ENCODE assay signal across 9 cellular contexts in genomic region chr18:37254256-37254880, GRCh38.
DNase-seq lines count a peak whose midpoint lies in the region; ATAC-seq lines count a peak whose summit lies in the region.
"Had no signal": no experiment of that assay in that cellular context is flagged by ENCODE, and none has a peak within 500 bp of the region (broad histone marks: within the 10 kb centered on the region; RNA-seq: fewer than 3 reads in every experiment).

No MANE protein-coding gene starts in this region.

- peak overlapping the region; percentile 61; the same call in 1 of the 2 replicates for H3K4me3 ChIP-seq in ACC112 (ENCODE audit: low read depth, low read length)
- no peak overlapping the region for H3K4me3 ChIP-seq in naive thymus-derived CD4-positive, alpha-beta T cell (ENCODE audit: low read length)

- peaks cover 88% of the 10 kb centered on the region for H3K27me3 ChIP-seq in ACC112 (ENCODE audit: insufficient read depth, low read length)
- no peaks in the 10 kb centered on the region for H3K27me3 ChIP-seq in naive thymus-derived CD4-positive, alpha-beta T cell (ENCODE audit: control insufficient read depth in 2 of 2, insufficient read depth in 2 of 2, low read length in 2 of 2)

- H3K4me1 Mint-ChIP-seq in naive thymus-derived CD4-positive, alpha-beta T cell: peaks cover 0 to 17% (median 9%) of the 10 kb centered on the region in 7 donors

- POLR2A ChIA-PET in naive thymus-derived CD4-positive, alpha-beta T cell (lab: Charles Lee): no interaction called here

- H3K4me1 ChIP-seq in ACC112 (ENCODE audit: control insufficient read depth, insufficient read depth, low read length, unreplicated experiment): no peaks in the 10 kb centered on the region
- no peaks in the 10 kb centered on the region for H3K4me1 ChIP-seq in naive thymus-derived CD4-positive, alpha-beta T cell (ENCODE audit: control insufficient read depth in 2 of 2, insufficient read depth in 2 of 2, low read length in 2 of 2)

- no peaks in the 10 kb centered on the region for H3K36me3 ChIP-seq in ACC112 (ENCODE audit: insufficient read depth, low read length)
- no peaks in the 10 kb centered on the region for H3K36me3 ChIP-seq in naive thymus-derived CD4-positive, alpha-beta T cell (ENCODE audit: control insufficient read depth in 2 of 3, insufficient read depth in 3 of 3, low read length in 3 of 3)

- H3K9me3 ChIP-seq in naive thymus-derived CD4-positive, alpha-beta T cell (ENCODE audit: control insufficient read depth in 2 of 3, low read length in 3 of 3): no peaks in the 10 kb centered on the region

- H3K36me3 Mint-ChIP-seq in naive thymus-derived CD4-positive, alpha-beta T cell: peaks cover 0 to 5% (median 0%) of the 10 kb centered on the region in 5 donors

- intact Hi-C loops in naive thymus-derived CD4-positive, alpha-beta T cell (cut with micrococcal nuclease): no loop called here

- H3K27me3 Mint-ChIP-seq in naive thymus-derived CD4-positive, alpha-beta T cell: peaks cover 41 to 63% (median 61%) of the 10 kb centered on the region in 5 donors

- H3K79me2 ChIP-seq in ACC112 (ENCODE audit: control insufficient read depth, insufficient read depth, low read length, unreplicated experiment): no peaks in the 10 kb centered on the region

- ATAC-seq in HG03442 (IDR thresholded peaks at IDR 0.05; ENCODE audit: unreplicated experiment): peak; percentile 22
- ATAC-seq in naive thymus-derived CD4-positive, alpha-beta T cell: no peak

- H3K27ac ChIP-seq in ACC112 (ENCODE audit: low read depth, low read length): no peak overlapping the region
- no peak overlapping the region for H3K27ac ChIP-seq in naive thymus-derived CD4-positive, alpha-beta T cell (ENCODE audit: low read depth, low read length)

- H2AFZ ChIP-seq in ACC112 (ENCODE audit: low read length, unreplicated experiment): no peak overlapping the region

- peaks cover 0 to 6% (median 0%) of the 10 kb centered on the region in 11 donors for H3K9me3 Mint-ChIP-seq in naive thymus-derived CD4-positive, alpha-beta T cell

- CTCF ChIA-PET in naive thymus-derived CD4-positive, alpha-beta T cell (lab: Charles Lee): no interaction called here

- H3K27ac Mint-ChIP-seq in naive thymus-derived CD4-positive, alpha-beta T cell: no peak overlapping the region

- H3K4me3 Mint-ChIP-seq in naive thymus-derived CD4-positive, alpha-beta T cell: peak overlapping the region; percentile 9 to 71 (median 58)

- DNase-seq in cerebellum (ENCODE audit: low spot score) (peak; percentile 38), NCI-H187 (lab: John Stamatoyannopoulos, UW) (no peak), NCI-H2107 treated with DMSO at 0.1 percent for 48 hours (lab: John Stamatoyannopoulos, UW; ENCODE audit: unreplicated experiment) (no peak), HPDE6-E6E7 (ENCODE audit: extremely low spot score) (no peak)
- DNase-seq in naive thymus-derived CD4-positive, alpha-beta T cell: no peak
- DNase-seq in stimulated activated CD4-positive, alpha-beta T cell treated with anti-CD3 and anti-CD28 coated beads, Interleukin-1b, Interleukin-23, amount 100 ng/mL, for 48 hours: no peak
- DNase-seq: GDM1 had no signal
